ENCODE assay signal across 12 cellular contexts in the genomic region with DNA sequence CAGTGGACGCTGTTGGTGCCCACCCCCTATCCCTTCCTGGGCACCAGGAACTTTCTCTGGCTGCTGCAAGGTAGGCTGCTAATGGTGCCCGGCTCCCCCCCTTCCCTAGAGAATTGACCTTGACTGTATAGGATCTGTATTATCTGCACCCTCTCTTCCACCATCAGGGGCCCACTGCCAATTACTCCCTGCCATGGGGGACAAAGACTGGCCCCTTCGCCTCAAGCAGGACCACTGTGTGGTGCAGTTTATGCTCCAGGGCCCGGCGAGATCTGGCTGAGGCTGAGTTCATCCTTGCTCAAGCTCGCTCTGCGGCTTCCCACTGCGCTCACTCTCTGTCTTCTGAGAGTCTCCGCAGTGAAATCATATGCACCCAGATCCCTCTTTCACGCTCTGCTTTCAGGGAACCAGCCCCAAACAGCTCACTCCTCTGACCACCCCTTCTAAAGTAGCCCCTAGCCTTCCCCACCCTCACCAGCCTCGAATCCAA.
DNase-seq lines count a peak whose midpoint lies in the region; ATAC-seq, FAIRE-seq and TF ChIP-seq lines count a peak whose summit lies in the region.
"Had no signal": no experiment of that assay in that cellular context is flagged by ENCODE, and none has a peak within 500 bp of the region (broad histone marks: within the 10 kb centered on the region; RNA-seq: fewer than 3 reads in every experiment).

No MANE protein-coding gene starts in this region.

- H3K4me1 ChIP-seq in liver (ENCODE audit: control insufficient read depth in 4 of 4, insufficient read depth in 4 of 4, low read length in 3 of 4) (no peaks in the 10 kb centered on the region), HepG2 (ENCODE audit: insufficient read depth, low read length) (no peaks in the 10 kb centered on the region), muscle layer of duodenum (ENCODE audit: control insufficient read depth in 1 of 2, insufficient read depth in 2 of 2, low read length in 2 of 2) (peaks cover 0 to 12% of the 10 kb centered on the region in 2 donors), vagina (peaks cover 47% of the 10 kb centered on the region)

- H2AFZ ChIP-seq in HepG2 (ENCODE audit: low read length): no peak overlapping the region

- no peak for FAIRE-seq in HepG2 (lab: Jason Lieb, UNC)
- FAIRE-seq: islet of Langerhans had no signal

- H4K20me1 ChIP-seq in HepG2 (ENCODE audit: insufficient read depth, low read length): no peaks in the 10 kb centered on the region

- H3K36me3 ChIP-seq in liver (ENCODE audit: control insufficient read depth in 4 of 4, insufficient read depth in 3 of 4, low read depth in 1 of 4, low read length in 3 of 4): peaks cover 0 to 36% (median 4%) of the 10 kb centered on the region in 4 donors
- H3K36me3 ChIP-seq in HepG2 (replicated peaks in 1 of 2; ENCODE audit: control insufficient read depth in 1 of 2, insufficient read depth in 2 of 2, low read length in 2 of 2): peaks cover 1 to 3% of the 10 kb centered on the region in 2 experiments; a peak in 3 of 5 replicates
- peaks cover 0 to 12% of the 10 kb centered on the region in 2 donors for H3K36me3 ChIP-seq in muscle layer of duodenum (ENCODE audit: control insufficient read depth in 1 of 2, insufficient read depth in 2 of 2, low read length in 2 of 2)
- no peaks in the 10 kb centered on the region for H3K36me3 ChIP-seq in vagina

- no peaks in the 10 kb centered on the region for H3K79me2 ChIP-seq in HepG2 (ENCODE audit: insufficient read depth, low read length)

- ATAC-seq in HepG2: no peak
- no peak for ATAC-seq in HG03521 (IDR thresholded peaks at IDR 0.05; ENCODE audit: unreplicated experiment)

- no peak overlapping the region for H3K4me2 ChIP-seq in HepG2 (ENCODE audit: low read depth, low read length)

- no peak for TF ChIP-seq EP300 in HepG2 (IDR thresholded peaks at IDR 0.05; ENCODE audit: low read depth in 2 of 2, low read length in 2 of 2)
- TF ChIP-seq EP300 in HepG2 (CRISPR knock-in tag; IDR thresholded peaks at IDR 0.05; ENCODE audit: borderline replicate concordance): no peak

- H3K27ac ChIP-seq in liver (ENCODE audit: low read depth in 1 of 2, low read length in 2 of 2) (peak overlapping the region; percentile 56 to 60), HepG2 (ENCODE audit: extremely low read length, insufficient read depth, low read length) (no peak overlapping the region), muscle layer of duodenum (ENCODE audit: low read length) (peak overlapping the region; percentile 51), vagina (peak overlapping the region; percentile 93)

- CTCF ChIA-PET in HepG2 (lab: Yijun Ruan, JAX; ENCODE audit: low intra/inter-chr PET ratio, low total read pairs): no interaction called here

- POLR2A ChIA-PET in HepG2 (lab: Yijun Ruan, JAX): no interaction called here

- TF ChIP-seq RAD21 in liver (IDR thresholded peaks at IDR 0.05) (no peak), HepG2 (CRISPR knock-in tag; IDR thresholded peaks at IDR 0.05) (no peak)

- TF ChIP-seq POLR2A in HepG2 (IDR thresholded peaks at IDR 0.05; ENCODE audit: insufficient read depth in 1 of 2, low read depth in 2 of 2, low read length in 2 of 2): no peak
- TF ChIP-seq POLR2A in vagina (IDR thresholded peaks at IDR 0.05): no peak

- no peaks in the 10 kb centered on the region for H3K9me3 ChIP-seq in liver (ENCODE audit: control insufficient read depth in 4 of 4, low read length in 3 of 4)
- H3K9me3 ChIP-seq in HepG2 (ENCODE audit: low read length): no peaks in the 10 kb centered on the region
- no peaks in the 10 kb centered on the region for H3K9me3 ChIP-seq in muscle layer of duodenum (ENCODE audit: control insufficient read depth in 1 of 2, low read length in 2 of 2)
- no peaks in the 10 kb centered on the region for H3K9me3 ChIP-seq in vagina

- TF ChIP-seq CTCF in liver (IDR thresholded peaks at IDR 0.05; ENCODE audit: low read depth, low read length, missing input control): no peak
- no peak for TF ChIP-seq CTCF in HepG2 (CRISPR knock-in tag; IDR thresholded peaks at IDR 0.05)
- TF ChIP-seq CTCF in vagina (IDR thresholded peaks at IDR 0.05): no peak

- intact Hi-C loops in HepG2 (cut with micrococcal nuclease; ENCODE audit: unreplicated experiment): no loop called here
- intact Hi-C loops in vagina (cut with DNase I): no loop called here

- DNase-seq in HepG2 (ENCODE audit: low spot score): no peak
- DNase-seq in activated T-cell treated with anti-CD3 and anti-CD28 coated beads, Interleukin-2, amount 50 U/mL, for 48 hours: peak; percentile 62 to 63
- no peak for DNase-seq in vagina (ENCODE audit: extremely low spot score in 2 of 2)
- no peak for DNase-seq in NCI-H2227 (lab: John Stamatoyannopoulos, UW; ENCODE audit: unreplicated experiment)
- DNase-seq in NCI-H2081 treated with DMSO at 0.1 percent for 48 hours (lab: John Stamatoyannopoulos, UW): no peak
- DNase-seq: aorta, NCI-H1092 treated with DMSO at 0.1 percent for 48 hours, retina had no signal

- BruUV-seq in HepG2 (replicated peaks; lab: Mats Ljungman, UMichigan): no TSS peak

- 87% methylated on average over 11 of the region's 11 CpGs for WGBS in liver
- 98% methylated on average over 10 of the region's 11 CpGs for WGBS in HepG2 (ENCODE audit: low lambda C conversion rate)

- no peaks in the 10 kb centered on the region for H3K27me3 ChIP-seq in liver (ENCODE audit: control insufficient read depth in 4 of 4, insufficient read depth in 4 of 4, low read length in 3 of 4)
- no peaks in the 10 kb centered on the region for H3K27me3 ChIP-seq in HepG2 (ENCODE audit: control insufficient read depth in 1 of 2, insufficient read depth in 2 of 2, low read length in 2 of 2)
- no peaks in the 10 kb centered on the region for H3K27me3 ChIP-seq in muscle layer of duodenum (ENCODE audit: low read depth, low read length)
- no peaks in the 10 kb centered on the region for H3K27me3 ChIP-seq in vagina

- in situ Hi-C loops in HepG2 (cut with HindIII; ENCODE audit: extremely low pct_ligation_motif_present, low pct_unique_long_range_greater_than_20kb): no loop called here

- peak overlapping the region in 1 of 3 donors; percentile 34 for H3K4me3 ChIP-seq in liver (ENCODE audit: low read depth in 1 of 3, low read length in 3 of 3)
- H3K4me3 ChIP-seq in HepG2 (replicated peaks in 1 of 3; ENCODE audit: insufficient read depth in 1 of 3, low read depth in 2 of 3, low read length in 3 of 3): no peak overlapping the region
- H3K4me3 ChIP-seq in muscle layer of duodenum (ENCODE audit: low read depth in 1 of 2, low read length in 2 of 2): peak overlapping the region; percentile 44 to 61
- peak overlapping the region in 1 of 2 donors; percentile 31 for H3K4me3 ChIP-seq in vagina

- H3K9ac ChIP-seq in liver (ENCODE audit: low read depth in 1 of 2, low read length in 2 of 2): no peak overlapping the region
- H3K9ac ChIP-seq in HepG2 (ENCODE audit: insufficient read depth, low read depth, low read length): no peak overlapping the region

TF ChIP-seq in liver, 16 proteins besides CTCF, POLR2A, EP300 and RAD21 (continues in another document):
- TF ChIP-seq YY1 (IDR thresholded peaks at IDR 0.05) (no peak), TAF1 (conservative IDR thresholded peaks at IDR 0.05) (no peak), MAX (IDR thresholded peaks at IDR 0.05) (no peak), HNF4A (conservative IDR thresholded peaks at IDR 0.05) (no peak), RXRA (IDR thresholded peaks at IDR 0.05) (no peak), FOXA2 (IDR thresholded peaks at IDR 0.05) (no peak), FOXA1 (IDR thresholded peaks at IDR 0.05) (no peak)
- TF ChIP-seq, protein P1, sequence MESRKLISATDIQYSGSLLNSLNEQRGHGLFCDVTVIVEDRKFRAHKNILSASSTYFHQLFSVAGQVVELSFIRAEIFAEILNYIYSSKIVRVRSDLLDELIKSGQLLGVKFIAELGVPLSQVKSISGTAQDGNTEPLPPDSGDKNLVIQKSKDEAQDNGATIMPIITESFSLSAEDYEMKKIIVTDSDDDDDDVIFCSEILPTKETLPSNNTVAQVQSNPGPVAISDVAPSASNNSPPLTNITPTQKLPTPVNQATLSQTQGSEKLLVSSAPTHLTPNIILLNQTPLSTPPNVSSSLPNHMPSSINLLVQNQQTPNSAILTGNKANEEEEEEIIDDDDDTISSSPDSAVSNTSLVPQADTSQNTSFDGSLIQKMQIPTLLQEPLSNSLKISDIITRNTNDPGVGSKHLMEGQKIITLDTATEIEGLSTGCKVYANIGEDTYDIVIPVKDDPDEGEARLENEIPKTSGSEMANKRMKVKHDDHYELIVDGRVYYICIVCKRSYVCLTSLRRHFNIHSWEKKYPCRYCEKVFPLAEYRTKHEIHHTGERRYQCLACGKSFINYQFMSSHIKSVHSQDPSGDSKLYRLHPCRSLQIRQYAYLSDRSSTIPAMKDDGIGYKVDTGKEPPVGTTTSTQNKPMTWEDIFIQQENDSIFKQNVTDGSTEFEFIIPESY (IDR thresholded peaks at IDR 0.05): no peak

TF ChIP-seq in HepG2, 621 proteins besides CTCF, POLR2A, EP300 and RAD21 (continues in another document):
- TF ChIP-seq, protein P2, sequence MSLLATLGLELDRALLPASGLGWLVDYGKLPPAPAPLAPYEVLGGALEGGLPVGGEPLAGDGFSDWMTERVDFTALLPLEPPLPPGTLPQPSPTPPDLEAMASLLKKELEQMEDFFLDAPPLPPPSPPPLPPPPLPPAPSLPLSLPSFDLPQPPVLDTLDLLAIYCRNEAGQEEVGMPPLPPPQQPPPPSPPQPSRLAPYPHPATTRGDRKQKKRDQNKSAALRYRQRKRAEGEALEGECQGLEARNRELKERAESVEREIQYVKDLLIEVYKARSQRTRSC (CRISPR knock-in tag; IDR thresholded peaks at IDR 0.05; ENCODE audit: low read depth): no peak
- TF ChIP-seq ZFP37 (CRISPR knock-in tag; IDR thresholded peaks at IDR 0.05; ENCODE audit: borderline replicate concordance): no peak
- no peak for TF ChIP-seq IRF2 (CRISPR knock-in tag; IDR thresholded peaks at IDR 0.05)
- no peak for TF ChIP-seq SMARCC2 (IDR thresholded peaks at IDR 0.05)
- TF ChIP-seq, protein P3, sequence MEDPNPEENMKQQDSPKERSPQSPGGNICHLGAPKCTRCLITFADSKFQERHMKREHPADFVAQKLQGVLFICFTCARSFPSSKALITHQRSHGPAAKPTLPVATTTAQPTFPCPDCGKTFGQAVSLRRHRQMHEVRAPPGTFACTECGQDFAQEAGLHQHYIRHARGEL (CRISPR knock-in tag; IDR thresholded peaks at IDR 0.05): no peak
- no peak for TF ChIP-seq ZNF138 (CRISPR knock-in tag; IDR thresholded peaks at IDR 0.05; ENCODE audit: low read depth)

Comparison
In these comparisons a context has a peak if more than half of its experiments do, and no peak if none do; other contexts are left out.
1. H3K4me3 ChIP-seq: peak in muscle layer of duodenum (2 of 2); none in HepG2 (0 of 3).
2. DNase-seq: peak in activated T-cell treated with anti-CD3 and anti-CD28 coated beads, Interleukin-2, amount 50 U/mL, for 48 hours (2 of 2); none in HepG2 (single experiment), vagina (0 of 2), NCI-H2227 (single experiment) and NCI-H2081 treated with DMSO at 0.1 percent for 48 hours (single experiment).